1 cellular context compared by ENCODE assay signal in genomic region chr18:70659026-70659726, GRCh38.
TF ChIP-seq lines count a peak whose summit lies in the region.

No MANE protein-coding gene starts in this region.

TF ChIP-seq in HepG2, 621 proteins besides CTCF, POLR2A, EP300 and RAD21 (continued from another document):
- TF ChIP-seq ZC3H13 (CRISPR knock-in tag; IDR thresholded peaks at IDR 0.05) (no peak), ATF7-NPFF (CRISPR knock-in tag; IDR thresholded peaks at IDR 0.05; ENCODE audit: low read depth) (no peak), DNMT1 (CRISPR knock-in tag; IDR thresholded peaks at IDR 0.05) (no peak), ZNF546 (CRISPR knock-in tag; conservative IDR thresholded peaks at IDR 0.05) (no peak), LCORL (IDR thresholded peaks at IDR 0.05) (no peak), LCORL (CRISPR knock-in tag; IDR thresholded peaks at IDR 0.05) (no peak), TBX3 (IDR thresholded peaks at IDR 0.05; ENCODE audit: borderline replicate concordance) (no peak), ZFYVE20 (CRISPR knock-in tag; IDR thresholded peaks at IDR 0.05; ENCODE audit: borderline replicate concordance, low read depth) (no peak), RORA (CRISPR knock-in tag; IDR thresholded peaks at IDR 0.05) (no peak), MAX (IDR thresholded peaks at IDR 0.05) (no peak)
- TF ChIP-seq, protein P1, sequence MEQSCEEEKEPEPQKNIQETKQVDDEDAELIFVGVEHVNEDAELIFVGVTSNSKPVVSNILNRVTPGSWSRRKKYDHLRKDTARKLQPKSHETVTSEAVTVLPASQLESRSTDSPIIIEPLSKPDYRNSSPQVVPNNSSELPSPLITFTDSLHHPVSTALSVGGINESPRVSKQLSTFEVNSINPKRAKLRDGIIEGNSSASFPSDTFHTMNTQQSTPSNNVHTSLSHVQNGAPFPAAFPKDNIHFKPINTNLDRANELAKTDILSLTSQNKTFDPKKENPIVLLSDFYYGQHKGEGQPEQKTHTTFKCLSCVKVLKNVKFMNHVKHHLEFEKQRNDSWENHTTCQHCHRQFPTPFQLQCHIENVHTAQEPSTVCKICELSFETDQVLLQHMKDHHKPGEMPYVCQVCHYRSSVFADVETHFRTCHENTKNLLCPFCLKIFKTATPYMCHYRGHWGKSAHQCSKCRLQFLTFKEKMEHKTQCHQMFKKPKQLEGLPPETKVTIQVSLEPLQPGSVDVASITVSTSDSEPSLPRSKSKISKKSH (CRISPR knock-in tag; IDR thresholded peaks at IDR 0.05; ENCODE audit: borderline replicate concordance) = no peak
- TF ChIP-seq, protein P2, sequence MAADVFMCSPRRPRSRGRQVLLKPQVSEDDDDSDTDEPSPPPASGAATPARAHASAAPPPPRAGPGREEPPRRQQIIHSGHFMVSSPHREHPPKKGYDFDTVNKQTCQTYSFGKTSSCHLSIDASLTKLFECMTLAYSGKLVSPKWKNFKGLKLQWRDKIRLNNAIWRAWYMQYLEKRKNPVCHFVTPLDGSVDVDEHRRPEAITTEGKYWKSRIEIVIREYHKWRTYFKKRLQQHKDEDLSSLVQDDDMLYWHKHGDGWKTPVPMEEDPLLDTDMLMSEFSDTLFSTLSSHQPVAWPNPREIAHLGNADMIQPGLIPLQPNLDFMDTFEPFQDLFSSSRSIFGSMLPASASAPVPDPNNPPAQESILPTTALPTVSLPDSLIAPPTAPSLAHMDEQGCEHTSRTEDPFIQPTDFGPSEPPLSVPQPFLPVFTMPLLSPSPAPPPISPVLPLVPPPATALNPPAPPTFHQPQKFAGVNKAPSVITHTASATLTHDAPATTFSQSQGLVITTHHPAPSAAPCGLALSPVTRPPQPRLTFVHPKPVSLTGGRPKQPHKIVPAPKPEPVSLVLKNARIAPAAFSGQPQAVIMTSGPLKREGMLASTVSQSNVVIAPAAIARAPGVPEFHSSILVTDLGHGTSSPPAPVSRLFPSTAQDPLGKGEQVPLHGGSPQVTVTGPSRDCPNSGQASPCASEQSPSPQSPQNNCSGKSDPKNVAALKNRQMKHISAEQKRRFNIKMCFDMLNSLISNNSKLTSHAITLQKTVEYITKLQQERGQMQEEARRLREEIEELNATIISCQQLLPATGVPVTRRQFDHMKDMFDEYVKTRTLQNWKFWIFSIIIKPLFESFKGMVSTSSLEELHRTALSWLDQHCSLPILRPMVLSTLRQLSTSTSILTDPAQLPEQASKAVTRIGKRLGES (CRISPR knock-in tag; IDR thresholded peaks at IDR 0.05; ENCODE audit: borderline replicate concordance) = no peak
TF ChIP-seq in HepG2: peak in this region for 0.
